1 cellular context compared by ENCODE assay signal in the genomic region with DNA sequence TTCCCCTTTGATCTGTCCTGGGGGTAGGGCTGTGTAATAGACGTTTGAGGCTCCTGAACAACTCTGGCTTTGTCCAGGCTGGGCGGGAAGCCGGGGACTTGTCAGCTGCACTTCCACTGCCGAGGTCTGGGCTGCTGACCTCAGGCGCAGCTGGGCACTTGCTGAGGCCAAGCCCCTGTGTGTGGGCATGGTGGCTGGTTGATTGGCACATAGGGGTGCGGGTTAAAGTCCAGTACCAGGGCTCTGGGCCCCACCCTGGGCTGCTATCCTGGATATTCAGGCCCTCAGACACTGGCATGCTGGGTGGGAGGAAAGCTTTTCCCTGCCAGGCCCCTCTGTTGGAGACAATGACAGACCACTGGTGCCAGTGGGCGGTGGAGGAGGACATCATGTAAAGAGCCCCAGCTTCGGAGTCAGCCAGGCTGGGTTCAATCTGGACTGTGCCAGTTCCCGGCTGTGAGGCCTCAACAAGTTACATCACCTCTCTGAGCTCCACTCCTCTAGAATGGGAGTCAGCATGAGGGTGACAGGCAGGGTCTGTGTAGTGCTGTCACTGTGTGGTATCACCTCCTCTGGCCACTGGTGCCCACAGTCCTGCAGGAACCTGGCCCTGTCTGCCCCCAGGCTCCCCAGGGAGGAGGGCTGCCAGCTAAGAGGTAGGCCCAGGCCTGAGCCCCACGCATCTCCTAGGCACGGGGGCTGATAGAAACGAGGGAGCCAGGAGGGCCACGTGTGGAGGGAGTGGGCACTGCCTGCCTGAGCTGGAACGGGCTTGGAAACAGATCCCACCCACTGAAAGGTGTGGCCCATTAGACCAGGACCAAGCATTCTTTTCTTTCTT.
TF ChIP-seq lines count a peak whose summit lies in the region.

No MANE protein-coding gene starts in this region.

TF ChIP-seq in H1, 55 proteins besides CTCF, POLR2A, EP300 and RAD21:
- TF ChIP-seq SP1 (IDR thresholded peaks at IDR 0.05; ENCODE audit: low read depth, low read length), result no peak
- TF ChIP-seq RNF2 (IDR thresholded peaks at IDR 0.05; ENCODE audit: borderline replicate concordance, low read depth, low read length, missing control alignments, poor library complexity, severe bottlenecking), result no peak
- no peak for TF ChIP-seq SIN3A (conservative IDR thresholded peaks at IDR 0.05 in 1 of 2, IDR thresholded peaks at IDR 0.05 in 1 of 2; ENCODE audit: low read depth in 1 of 2, low read length in 2 of 2)
- no peak for TF ChIP-seq CREB1 (IDR thresholded peaks at IDR 0.05)
- TF ChIP-seq ATF3 (IDR thresholded peaks at IDR 0.05; ENCODE audit: insufficient read depth, low read depth, low read length), result no peak
- no peak for TF ChIP-seq SUZ12 (IDR thresholded peaks at IDR 0.05; ENCODE audit: low read length)
- TF ChIP-seq JUND (IDR thresholded peaks at IDR 0.05; ENCODE audit: low read length), result no peak
- no peak for TF ChIP-seq POU5F1 (IDR thresholded peaks at IDR 0.05; ENCODE audit: low read depth, low read length)
- no peak for TF ChIP-seq NANOG (IDR thresholded peaks at IDR 0.05; ENCODE audit: insufficient read depth, low read depth, low read length, poor library complexity, severe bottlenecking)
- TF ChIP-seq ZNF274 (IDR thresholded peaks at IDR 0.05; ENCODE audit: borderline replicate concordance, extremely low read depth, low read length), result no peak
- TF ChIP-seq KDM5A (IDR thresholded peaks at IDR 0.05; ENCODE audit: low read length), result no peak
- TF ChIP-seq TAF1 (IDR thresholded peaks at IDR 0.05; ENCODE audit: low read depth, low read length), result no peak
- no peak for TF ChIP-seq MAFK (IDR thresholded peaks at IDR 0.05; ENCODE audit: low read depth, low read length)
- TF ChIP-seq CBX5 (IDR thresholded peaks at IDR 0.05; ENCODE audit: low read depth, low read length), result no peak
- no peak for TF ChIP-seq HDAC2 (IDR thresholded peaks at IDR 0.05; ENCODE audit: borderline replicate concordance in 1 of 2, low read depth in 2 of 2, low read length in 2 of 2)
- TF ChIP-seq, protein P1, sequence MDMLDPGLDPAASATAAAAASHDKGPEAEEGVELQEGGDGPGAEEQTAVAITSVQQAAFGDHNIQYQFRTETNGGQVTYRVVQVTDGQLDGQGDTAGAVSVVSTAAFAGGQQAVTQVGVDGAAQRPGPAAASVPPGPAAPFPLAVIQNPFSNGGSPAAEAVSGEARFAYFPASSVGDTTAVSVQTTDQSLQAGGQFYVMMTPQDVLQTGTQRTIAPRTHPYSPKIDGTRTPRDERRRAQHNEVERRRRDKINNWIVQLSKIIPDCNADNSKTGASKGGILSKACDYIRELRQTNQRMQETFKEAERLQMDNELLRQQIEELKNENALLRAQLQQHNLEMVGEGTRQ (IDR thresholded peaks at IDR 0.05; ENCODE audit: low read length), result no peak
- no peak for TF ChIP-seq CHD2 (IDR thresholded peaks at IDR 0.05; ENCODE audit: low read length)
- TF ChIP-seq CEBPB (IDR thresholded peaks at IDR 0.05; ENCODE audit: low read depth, low read length), result no peak
TF ChIP-seq in H1: peak in this region for 0.
